In the genomic region with DNA sequence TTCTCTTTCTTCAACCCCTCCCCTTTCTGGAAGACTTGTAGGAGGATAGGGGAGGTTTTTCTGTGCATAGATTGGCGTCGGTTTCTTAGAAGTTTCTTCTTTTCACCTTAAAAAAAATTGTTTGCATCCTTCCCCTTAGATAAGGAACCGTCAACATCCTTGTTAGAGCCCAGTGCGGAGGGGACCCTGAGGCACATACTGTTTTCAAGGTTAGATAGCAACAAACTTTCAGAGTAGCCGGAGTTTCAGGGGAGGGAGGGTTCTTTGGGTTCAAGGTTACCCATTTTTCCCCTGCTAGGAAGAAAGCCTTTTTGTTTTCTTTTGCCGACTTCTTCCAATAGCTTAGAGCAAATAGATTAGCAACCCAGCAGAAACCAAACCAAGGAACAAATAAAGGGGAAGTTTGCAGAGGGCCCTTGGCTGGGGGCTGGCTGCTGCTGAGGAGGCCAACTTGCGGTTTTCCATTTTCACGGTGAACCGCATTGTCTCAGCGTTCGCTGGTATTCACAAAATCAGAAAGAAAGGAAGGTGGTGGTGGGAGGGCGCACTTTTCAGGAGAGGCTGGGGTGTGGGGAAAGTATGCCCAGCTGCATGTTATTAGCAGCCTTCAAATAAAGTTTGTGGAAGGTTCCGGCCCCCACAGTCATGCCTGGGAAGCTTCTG, we compare ENCODE assay signal across 8 cellular contexts. TPM values are rescaled to one million over a fixed set of nuclear protein-coding genes. Genes with fewer than 3 reads are reported as not detected.
DNase-seq lines count a peak whose midpoint lies in the region; ATAC-seq, FAIRE-seq and TF ChIP-seq lines count a peak whose summit lies in the region.

No MANE protein-coding gene starts in this region.

- FAIRE-seq in GM12891 (lab: Jason Lieb, UNC) = peak; percentile 52

- peaks cover 9% of the 10 kb centered on the region for H3K4me1 ChIP-seq in iPS DF 6.9 (ENCODE audit: control insufficient read depth, insufficient read depth, low read length)
- no peaks in the 10 kb centered on the region for H3K4me1 ChIP-seq in foreskin keratinocyte

- DNase-seq in GM12891 (ENCODE audit: insufficient read length, low spot score) = peak; percentile 44
- DNase-seq in activated CD4-positive, alpha-beta T cell treated with anti-CD3 and anti-CD28 coated beads for 4 hours = peak; percentile 22 to 39
- DNase-seq in iPS DF 6.9 (ENCODE audit: low read depth, low spot score) = peak; percentile 20
- no peak for DNase-seq in stimulated activated effector memory CD8-positive, alpha-beta T cell treated with anti-CD3 and anti-CD28 coated beads, Interleukin-12 subunit alpha, Interleukin-12 subunit beta, amount 100 ng/mL, for 72 hours (ENCODE audit: low spot score in 2 of 2)
- DNase-seq in SW 1271 (lab: John Stamatoyannopoulos, UW) = no peak
- no peak for DNase-seq in foreskin keratinocyte
- no peak for DNase-seq in glomerular visceral epithelial cell (ENCODE audit: extremely low spot score)

- H3K27me3 ChIP-seq in iPS DF 6.9 (ENCODE audit: control insufficient read depth, insufficient read depth, low read length) (no peaks in the 10 kb centered on the region), foreskin keratinocyte (no peaks in the 10 kb centered on the region)

- H3K4me3 Mint-ChIP-seq in stimulated activated effector memory CD8-positive, alpha-beta T cell treated with anti-CD3 and anti-CD28 coated beads, Interleukin-12 subunit alpha, Interleukin-12 subunit beta, amount 100 ng/mL, for 72 hours = peak overlapping the region; percentile 57

- H3K36me3 ChIP-seq in iPS DF 6.9 (ENCODE audit: control insufficient read depth, insufficient read depth, low read length) = no peaks in the 10 kb centered on the region

- ATAC-seq in HG03135 (IDR thresholded peaks at IDR 0.05; ENCODE audit: unreplicated experiment) (peak; percentile 49), foreskin keratinocyte (no peak)
- ATAC-seq in stimulated activated effector memory CD8-positive, alpha-beta T cell treated with anti-CD3 and anti-CD28 coated beads, Interleukin-12 subunit alpha, Interleukin-12 subunit beta, amount 100 ng/mL, for 72 hours = peak; percentile 72

- peaks cover 31% of the 10 kb centered on the region for H3K36me3 Mint-ChIP-seq in stimulated activated effector memory CD8-positive, alpha-beta T cell treated with anti-CD3 and anti-CD28 coated beads, Interleukin-12 subunit alpha, Interleukin-12 subunit beta, amount 100 ng/mL, for 72 hours

- H3K27ac ChIP-seq in iPS DF 6.9 (ENCODE audit: low read length) (no peak overlapping the region), foreskin keratinocyte (no peak overlapping the region)

- peaks cover 77% of the 10 kb centered on the region for H3K4me1 Mint-ChIP-seq in stimulated activated effector memory CD8-positive, alpha-beta T cell treated with anti-CD3 and anti-CD28 coated beads, Interleukin-12 subunit alpha, Interleukin-12 subunit beta, amount 100 ng/mL, for 72 hours

- TF ChIP-seq POLR2A in GM12891 (IDR thresholded peaks at IDR 0.05; ENCODE audit: low read depth, low read length) = no peak

- H3K4me3 ChIP-seq in iPS DF 6.9 (ENCODE audit: low read length) = no peak overlapping the region

- WGBS in iPS DF 6.9 (ENCODE audit: insufficient coverage, insufficient read length) = no CpG with 5 or more reads among the region's 13 CpGs

- peak overlapping the region; percentile 76 for H3K27ac Mint-ChIP-seq in stimulated activated effector memory CD8-positive, alpha-beta T cell treated with anti-CD3 and anti-CD28 coated beads, Interleukin-12 subunit alpha, Interleukin-12 subunit beta, amount 100 ng/mL, for 72 hours

- H3K9me3 ChIP-seq in iPS DF 6.9 (ENCODE audit: control insufficient read depth, insufficient read depth, low read length) = no peaks in the 10 kb centered on the region

- no peak for TF ChIP-seq CTCF in foreskin keratinocyte (conservative IDR thresholded peaks at IDR 0.05)

- no peaks in the 10 kb centered on the region for H3K9me3 Mint-ChIP-seq in stimulated activated effector memory CD8-positive, alpha-beta T cell treated with anti-CD3 and anti-CD28 coated beads, Interleukin-12 subunit alpha, Interleukin-12 subunit beta, amount 100 ng/mL, for 72 hours

TF ChIP-seq in GM12891, 5 proteins besides CTCF, POLR2A, EP300 and RAD21:
- no peak for TF ChIP-seq POLR2AphosphoS5 (IDR thresholded peaks at IDR 0.05; ENCODE audit: low read depth, low read length)
- TF ChIP-seq SPI1 (IDR thresholded peaks at IDR 0.05; ENCODE audit: low read depth, low read length) = no peak
- no peak for TF ChIP-seq PAX5 (IDR thresholded peaks at IDR 0.05; ENCODE audit: insufficient read depth, low read length, severe bottlenecking)
- TF ChIP-seq POU2F2 (IDR thresholded peaks at IDR 0.05; ENCODE audit: low read depth, low read length) = no peak
- no peak for TF ChIP-seq TAF1 (IDR thresholded peaks at IDR 0.05; ENCODE audit: low read depth, low read length)

RNA-seq across cellular contexts. Expression of a gene that starts 28.8 kb away (rescaled TPM):
- 51.0 TPM for polyA plus RNA-seq in GM12891 (2012; ENCODE audit: low read depth, missing spikeins)
- total RNA-seq in foreskin keratinocyte = 18.4 and 18.8 TPM in 2 replicates
- polyA plus RNA-seq in foreskin keratinocyte = 9.0 and 11.1 TPM in 2 replicates

Comparison
In these comparisons a context has a peak if more than half of its experiments do, and no peak if none do; other contexts are left out.
1. DNase-seq: peak in GM12891 (single experiment), activated CD4-positive, alpha-beta T cell treated with anti-CD3 and anti-CD28 coated beads for 4 hours (2 of 2) and iPS DF 6.9 (single experiment); none in stimulated activated effector memory CD8-positive, alpha-beta T cell treated with anti-CD3 and anti-CD28 coated beads, Interleukin-12 subunit alpha, Interleukin-12 subunit beta, amount 100 ng/mL, for 72 hours (0 of 2), SW 1271 (0 of 2), foreskin keratinocyte (0 of 2) and glomerular visceral epithelial cell (single experiment).